In genomic region chr5:16894236-16895057, GRCh38 we compare ENCODE assay signal across 9 cellular contexts. TPM values are rescaled to one million over a fixed set of nuclear protein-coding genes. Genes with fewer than 3 reads are reported as not detected.
A peak's percentile ranks its signal among the peaks of the same experiment; 100 is the strongest.
DNase-seq lines count a peak whose midpoint lies in the region; ATAC-seq and TF ChIP-seq lines count a peak whose summit lies in the region.
"Had no signal": no experiment of that assay in that cellular context is flagged by ENCODE, and none has a peak within 500 bp of the region (broad histone marks: within the 10 kb centered on the region; RNA-seq: fewer than 3 reads in every experiment).

No MANE protein-coding gene starts in this region.

- H3K27me3 ChIP-seq in Peyer's patch (no peaks in the 10 kb centered on the region), smooth muscle cell (ENCODE audit: low read depth) (no peaks in the 10 kb centered on the region)

- no peaks in the 10 kb centered on the region for H3K36me3 Mint-ChIP-seq in stimulated activated naive B cell treated with anti-CD40 and anti-IgM and Interleukin-4, amounts not matched to agents 10 μg/mL and 1 μg/mL and 100 μg/mL, for 72 hours
- H3K36me3 Mint-ChIP-seq: naive thymus-derived CD4-positive, alpha-beta T cell had no signal

- H3F3A ChIP-seq in smooth muscle cell (ENCODE audit: low read depth), result peaks cover 10% of the 10 kb centered on the region

- H2AFZ ChIP-seq in smooth muscle cell (ENCODE audit: low read depth), result no peak overlapping the region

- no peak overlapping the region for H3K4me3 Mint-ChIP-seq in stimulated activated naive B cell treated with anti-CD40 and anti-IgM and Interleukin-4, amounts not matched to agents 10 μg/mL and 1 μg/mL and 100 μg/mL, for 72 hours
- H3K4me3 Mint-ChIP-seq: naive thymus-derived CD4-positive, alpha-beta T cell had no signal

- H3K4me1 Mint-ChIP-seq in stimulated activated naive B cell treated with anti-CD40 and anti-IgM and Interleukin-4, amounts not matched to agents 10 μg/mL and 1 μg/mL and 100 μg/mL, for 72 hours, result no peaks in the 10 kb centered on the region
- H3K4me1 Mint-ChIP-seq: naive thymus-derived CD4-positive, alpha-beta T cell had no signal

- H3K4me1 ChIP-seq in Peyer's patch, result peaks cover 0 to 59% (median 2%) of the 10 kb centered on the region in 4 donors
- H3K4me1 ChIP-seq in smooth muscle cell (ENCODE audit: low read depth), result peaks cover 55% of the 10 kb centered on the region

- peak; percentile 16 to 78 (median 56) for DNase-seq in NCI-H1417 (lab: John Stamatoyannopoulos, UW)
- no peak for DNase-seq in NCI-H1417 treated with DMSO at 0.1 percent for 48 hours (lab: John Stamatoyannopoulos, UW)
- DNase-seq in Peyer's patch, result peak in 2 of 3 donors; percentile 75 to 79
- DNase-seq in fibroblast of the aortic adventitia (ENCODE audit: low read depth), result peak; percentile 95
- DNase-seq in smooth muscle cell (lab: John Stamatoyannopoulos, UW; ENCODE audit: unreplicated experiment), result no peak
- no peak for DNase-seq in stimulated activated CD4-positive, alpha-beta T cell treated with anti-CD3 and anti-CD28 coated beads, Interleukin-2, amount 100 ng/mL, for 48 hours
- DNase-seq in NCI-H2196 (lab: John Stamatoyannopoulos, UW; ENCODE audit: unreplicated experiment), result no peak
- DNase-seq in stimulated activated naive B cell treated with anti-CD40 and anti-IgM and Interleukin-4, amounts not matched to agents 10 μg/mL and 1 μg/mL and 100 μg/mL, for 72 hours, result no peak
- DNase-seq: naive thymus-derived CD4-positive, alpha-beta T cell had no signal

- no peak overlapping the region for H3K9ac ChIP-seq in smooth muscle cell (ENCODE audit: low read depth)

- H3K27ac ChIP-seq in Peyer's patch (peak overlapping the region in 3 of 4 donors; percentile 62 to 91 (median 85)), smooth muscle cell (ENCODE audit: low read depth) (peak overlapping the region; percentile 77)

- TF ChIP-seq CTCF in Peyer's patch (IDR thresholded peaks at IDR 0.05) (no peak), fibroblast of the aortic adventitia (IDR thresholded peaks at IDR 0.05; ENCODE audit: insufficient read depth, low read length) (no peak), smooth muscle cell (IDR thresholded peaks at IDR 0.05; ENCODE audit: borderline replicate concordance, insufficient read depth, poor library complexity, severe bottlenecking) (no peak)

- H3K27ac Mint-ChIP-seq in stimulated activated naive B cell treated with anti-CD40 and anti-IgM and Interleukin-4, amounts not matched to agents 10 μg/mL and 1 μg/mL and 100 μg/mL, for 72 hours, result no peak overlapping the region
- H3K27ac Mint-ChIP-seq: naive thymus-derived CD4-positive, alpha-beta T cell had no signal

- no peaks in the 10 kb centered on the region for H3K27me3 Mint-ChIP-seq in stimulated activated naive B cell treated with anti-CD40 and anti-IgM and Interleukin-4, amounts not matched to agents 10 μg/mL and 1 μg/mL and 100 μg/mL, for 72 hours

- no peaks in the 10 kb centered on the region for H3K9me3 Mint-ChIP-seq in stimulated activated naive B cell treated with anti-CD40 and anti-IgM and Interleukin-4, amounts not matched to agents 10 μg/mL and 1 μg/mL and 100 μg/mL, for 72 hours

- peak overlapping the region; percentile 68 for H3K4me2 ChIP-seq in smooth muscle cell

- H3K36me3 ChIP-seq in Peyer's patch (no peaks in the 10 kb centered on the region), smooth muscle cell (ENCODE audit: low read depth) (no peaks in the 10 kb centered on the region)

- 42% methylated on average over 13 of the region's 13 CpGs for WGBS in smooth muscle cell (ENCODE audit: low lambda C conversion rate)

- H4K20me1 ChIP-seq in smooth muscle cell (ENCODE audit: low read depth), result peaks cover 99% of the 10 kb centered on the region

- peak in 1 of 2 donors; percentile 41 for TF ChIP-seq POLR2A in Peyer's patch (IDR thresholded peaks at IDR 0.05)

- H3K9me3 ChIP-seq in Peyer's patch (no peaks in the 10 kb centered on the region), smooth muscle cell (replicated peaks; ENCODE audit: low read depth) (no peaks in the 10 kb centered on the region)

- peaks cover 94% of the 10 kb centered on the region for H3K79me2 ChIP-seq in smooth muscle cell (ENCODE audit: low read depth)

- peak overlapping the region in 2 of 4 donors; percentile 8 to 33 for H3K4me3 ChIP-seq in Peyer's patch
- no peak overlapping the region for H3K4me3 ChIP-seq in fibroblast of the aortic adventitia (ENCODE audit: low read depth, low read length)
- no peak overlapping the region for H3K4me3 ChIP-seq in smooth muscle cell

- no peak for ATAC-seq in stimulated activated naive B cell treated with anti-CD40 and anti-IgM and Interleukin-4, amounts not matched to agents 10 μg/mL and 1 μg/mL and 100 μg/mL, for 72 hours (replicated peaks)
- ATAC-seq: naive thymus-derived CD4-positive, alpha-beta T cell had no signal

RNA-seq across cellular contexts. Expression of gene MYO10, which starts 41.6 kb away (rescaled TPM):
- total RNA-seq in Peyer's patch, result 100 to 1,000 TPM in 1 of 4 donors, 10 to 100 TPM in 3; 34.7 to 122 (median 71.2) TPM
- 37.1 and 324 TPM in 2 replicates for total RNA-seq in fibroblast of the aortic adventitia (ENCODE audit: low replicate concordance)
- 69.5 and 76.4 TPM in 2 replicates for total RNA-seq in smooth muscle cell
- 96.8 and 97.6 TPM in 2 replicates for polyA plus RNA-seq in smooth muscle cell

Comparison
In these comparisons a context has a peak if more than half of its experiments do, and no peak if none do; other contexts are left out.
1. DNase-seq: peak in NCI-H1417 (3 of 3), Peyer's patch (2 of 3) and fibroblast of the aortic adventitia (single experiment); none in NCI-H1417 treated with DMSO at 0.1 percent for 48 hours (single experiment), smooth muscle cell (single experiment), stimulated activated CD4-positive, alpha-beta T cell treated with anti-CD3 and anti-CD28 coated beads, Interleukin-2, amount 100 ng/mL, for 48 hours (0 of 2), NCI-H2196 (single experiment) and stimulated activated naive B cell treated with anti-CD40 and anti-IgM and Interleukin-4, amounts not matched to agents 10 μg/mL and 1 μg/mL and 100 μg/mL, for 72 hours (single experiment).